In the genomic region with DNA sequence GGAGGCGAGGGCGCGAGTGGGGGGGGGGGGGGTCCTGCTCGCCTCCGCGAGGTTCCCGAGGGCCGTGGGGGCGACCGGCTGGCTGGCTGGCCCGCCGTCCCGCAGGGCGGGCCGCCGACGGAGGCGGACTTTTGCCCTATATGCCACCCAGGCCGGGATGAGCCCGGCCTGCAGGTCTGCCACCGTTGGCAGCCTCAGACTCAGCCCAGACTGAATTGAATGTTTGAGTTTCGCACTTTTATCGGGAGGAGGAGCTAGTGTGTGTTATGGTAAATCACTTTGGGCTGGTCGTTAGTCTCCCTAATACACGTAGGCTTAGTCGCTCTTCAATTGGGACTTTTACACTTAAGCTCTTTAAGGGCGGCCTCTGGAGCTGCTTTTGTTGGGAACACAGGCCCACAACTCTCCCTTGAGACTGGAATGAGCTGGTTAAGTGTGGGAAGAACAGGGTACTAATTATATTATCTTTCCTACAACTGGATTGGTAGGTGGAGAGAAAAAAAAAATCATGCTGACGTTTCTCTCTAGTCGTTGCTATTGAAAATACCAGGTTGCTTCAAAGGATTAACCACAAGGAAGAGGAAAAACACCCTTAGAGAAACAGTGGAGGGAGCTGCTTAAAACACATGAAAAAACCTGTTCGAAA, we compare ENCODE assay signal across 8 cellular contexts. TPM values are rescaled to one million over a fixed set of nuclear protein-coding genes. Genes with fewer than 3 reads are reported as not detected.
DNase-seq lines count a peak whose midpoint lies in the region; ATAC-seq, FAIRE-seq and TF ChIP-seq lines count a peak whose summit lies in the region.

No MANE protein-coding gene starts in this region.

- H3K27ac ChIP-seq in AG04450 (ENCODE audit: low read depth, low read length) = peak overlapping the region; percentile 97
- H3K27ac ChIP-seq in mesendoderm (ENCODE audit: low read depth, low read length) = peak overlapping the region; percentile 94
- peak overlapping the region; percentile 99 for H3K27ac ChIP-seq in upper lobe of right lung

- H3K27me3 ChIP-seq in AG04450 (ENCODE audit: control insufficient read depth, insufficient read depth, low read length) = no peaks in the 10 kb centered on the region
- no peaks in the 10 kb centered on the region for H3K27me3 ChIP-seq in mesendoderm (ENCODE audit: insufficient read depth, low read length, poor library complexity)
- no peaks in the 10 kb centered on the region for H3K27me3 ChIP-seq in upper lobe of right lung

- CTCF ChIA-PET in AG04450 (lab: Charles Lee) = interaction anchor here (0.7 to 3.0 kb wide), 9 partner anchors 9 to 512 kb away, joined by 3 to 15 read pairs (median 3); no protein-coding TSS in a partner anchor

- H3K9ac ChIP-seq in mesendoderm (ENCODE audit: low read length) = peak overlapping the region; percentile 45

- peaks cover 24% of the 10 kb centered on the region for H3K36me3 Mint-ChIP-seq in T-helper 1 cell treated with Interleukin-12 subunit alpha and Interleukin-12 subunit beta and Interleukin-4 antibody, amounts not matched to agents 30 μg/mL and 1 μg/mL, for 36 hours (ENCODE audit: low read depth)

- H3K56ac ChIP-seq in mesendoderm (ENCODE audit: low read length) = peak overlapping the region; percentile 61

- peak overlapping the region; percentile 100 for H3K27ac Mint-ChIP-seq in T-helper 1 cell treated with Interleukin-12 subunit alpha and Interleukin-12 subunit beta and Interleukin-4 antibody, amounts not matched to agents 30 μg/mL and 1 μg/mL, for 36 hours

- peak overlapping the region; percentile 97 for H3K18ac ChIP-seq in mesendoderm (ENCODE audit: low read length)

- H2BK5ac ChIP-seq in mesendoderm (ENCODE audit: low read length) = no peak overlapping the region

- H4K8ac ChIP-seq in mesendoderm (ENCODE audit: low read depth, low read length) = no peak overlapping the region

- POLR2A ChIA-PET in AG04450 (lab: Yijun Ruan, JAX) = interaction anchor here (0.7 to 5.9 kb wide), 9 partner anchors 9 to 472 kb away, joined by 3 to 79 read pairs (median 10); no protein-coding TSS in a partner anchor

- peaks cover 29% of the 10 kb centered on the region for H3K79me2 ChIP-seq in mesendoderm (ENCODE audit: control insufficient read depth, insufficient read depth, low read length)

- peaks cover 4% of the 10 kb centered on the region for H3K4me1 ChIP-seq in mesendoderm (ENCODE audit: control insufficient read depth, low read depth, low read length)
- H3K4me1 ChIP-seq in upper lobe of right lung = peaks cover 36% of the 10 kb centered on the region

- H4K5ac ChIP-seq in mesendoderm (ENCODE audit: low read length) = no peak overlapping the region

- peaks cover 3% of the 10 kb centered on the region for H3K79me1 ChIP-seq in mesendoderm (ENCODE audit: low read length)

- intact Hi-C loops in upper lobe of right lung (cut with DNase I) = loop anchor here (5.0 kb wide), 1 partner anchor 111 kb away; no protein-coding TSS in a partner anchor

- no peak overlapping the region for H3K23ac ChIP-seq in mesendoderm (ENCODE audit: low read length)

- H2BK120ac ChIP-seq in mesendoderm (ENCODE audit: low read depth, low read length) = no peak overlapping the region

- H3K36me3 ChIP-seq in mesendoderm (ENCODE audit: control insufficient read depth, insufficient read depth, low read length) (peaks cover 4% of the 10 kb centered on the region), upper lobe of right lung (peaks cover 18% of the 10 kb centered on the region)

- no peaks in the 10 kb centered on the region for H3K27me3 Mint-ChIP-seq in T-helper 1 cell treated with Interleukin-12 subunit alpha and Interleukin-12 subunit beta and Interleukin-4 antibody, amounts not matched to agents 30 μg/mL and 1 μg/mL, for 36 hours (ENCODE audit: low read depth)

- peak overlapping the region; percentile 3 for H3K4me2 ChIP-seq in mesendoderm (ENCODE audit: low read length)

- no peak overlapping the region for H2AK5ac ChIP-seq in mesendoderm (ENCODE audit: low read length)

- H3K4me3 ChIP-seq in AG04450 (ENCODE audit: low read depth, low read length) = peak overlapping the region; percentile 36
- H3K4me3 ChIP-seq in mesendoderm (ENCODE audit: low read length) = peak overlapping the region; percentile 13
- peak overlapping the region; percentile 64 for H3K4me3 ChIP-seq in upper lobe of right lung

- H2BK15ac ChIP-seq in mesendoderm (replicated peaks; ENCODE audit: low read depth) = no peak overlapping the region

- no peaks in the 10 kb centered on the region for H3K9me3 Mint-ChIP-seq in T-helper 1 cell treated with Interleukin-12 subunit alpha and Interleukin-12 subunit beta and Interleukin-4 antibody, amounts not matched to agents 30 μg/mL and 1 μg/mL, for 36 hours

- peaks cover 3% of the 10 kb centered on the region; the same call in 1 of the 2 replicates for H3K9me3 ChIP-seq in AG04450 (ENCODE audit: control insufficient read depth, insufficient read depth, low read length)
- no peaks in the 10 kb centered on the region for H3K9me3 ChIP-seq in upper lobe of right lung

- peak overlapping the region; percentile 89 for H3K4me3 Mint-ChIP-seq in T-helper 1 cell treated with Interleukin-12 subunit alpha and Interleukin-12 subunit beta and Interleukin-4 antibody, amounts not matched to agents 30 μg/mL and 1 μg/mL, for 36 hours

- FAIRE-seq in GM18507 (lab: Jason Lieb, UNC) = peak; percentile 75

- H3K4ac ChIP-seq in mesendoderm (ENCODE audit: low read depth, low read length) = no peak overlapping the region

- H3K4me1 Mint-ChIP-seq in T-helper 1 cell treated with Interleukin-12 subunit alpha and Interleukin-12 subunit beta and Interleukin-4 antibody, amounts not matched to agents 30 μg/mL and 1 μg/mL, for 36 hours (ENCODE audit: low read depth) = peaks cover 40% of the 10 kb centered on the region

- no CpG with 5 or more reads among the region's 30 CpGs for WGBS in mesendoderm (ENCODE audit: extremely low coverage, insufficient coverage, low lambda C conversion rate)

- ATAC-seq in HG03025 (IDR thresholded peaks at IDR 0.05; ENCODE audit: low FRiP score, unreplicated experiment) = peak; percentile 9
- peak; percentile 46 for ATAC-seq in upper lobe of right lung

- no peak for DNase-seq in AG04450 (ENCODE audit: low read depth, low spot score)
- no peak for DNase-seq in GM18507 (ENCODE audit: extremely low spot score, insufficient read length, low read depth)
- DNase-seq in NCI-H2029 (lab: John Stamatoyannopoulos, UW) = peak; percentile 95
- DNase-seq in effector CD8-positive, alpha-beta T cell (lab: John Stamatoyannopoulos, UW) = peak; percentile 66
- peak; percentile 95 for DNase-seq in mesendoderm
- DNase-seq in upper lobe of right lung = no peak

- TF ChIP-seq CTCF in AG04450 (IDR thresholded peaks at IDR 0.05; ENCODE audit: low read depth, low read length) (no peak), upper lobe of right lung (IDR thresholded peaks at IDR 0.05) (no peak)

RNA-seq across cellular contexts. Expression of gene IRF2BP2, which starts 1.3 kb away (rescaled TPM):
- 20.3 and 28.6 TPM in 2 replicates for polyA plus RNA-seq in AG04450 (2011; rRNA removed)
- polyA minus RNA-seq in AG04450 (2011; rRNA and poly(A)+ RNA removed) = 38.5 and 53.5 TPM in 2 replicates
- 26.4 TPM for polyA plus RNA-seq in mesendoderm (2013, experiment 1 of 2)
- polyA plus RNA-seq in mesendoderm (2013, experiment 2 of 2) = 26.7 TPM
- total RNA-seq in upper lobe of right lung = 161 TPM

Comparison
In these comparisons a context has a peak if more than half of its experiments do, and no peak if none do; other contexts are left out.
1. DNase-seq: peak in NCI-H2029 (single experiment), effector CD8-positive, alpha-beta T cell (single experiment) and mesendoderm (single experiment); none in AG04450 (single experiment), GM18507 (single experiment) and upper lobe of right lung (single experiment).
2. H3K4me3 ChIP-seq: peak in every context shown above with its lines; median percentile 64 in upper lobe of right lung; 36 in AG04450; 13 in mesendoderm.
3. Peak in every context shown above with its lines, with median percentiles within 50 percentile points of each other: H3K27ac ChIP-seq.